ENCODE assay signal across 18 cellular contexts in the genomic region with DNA sequence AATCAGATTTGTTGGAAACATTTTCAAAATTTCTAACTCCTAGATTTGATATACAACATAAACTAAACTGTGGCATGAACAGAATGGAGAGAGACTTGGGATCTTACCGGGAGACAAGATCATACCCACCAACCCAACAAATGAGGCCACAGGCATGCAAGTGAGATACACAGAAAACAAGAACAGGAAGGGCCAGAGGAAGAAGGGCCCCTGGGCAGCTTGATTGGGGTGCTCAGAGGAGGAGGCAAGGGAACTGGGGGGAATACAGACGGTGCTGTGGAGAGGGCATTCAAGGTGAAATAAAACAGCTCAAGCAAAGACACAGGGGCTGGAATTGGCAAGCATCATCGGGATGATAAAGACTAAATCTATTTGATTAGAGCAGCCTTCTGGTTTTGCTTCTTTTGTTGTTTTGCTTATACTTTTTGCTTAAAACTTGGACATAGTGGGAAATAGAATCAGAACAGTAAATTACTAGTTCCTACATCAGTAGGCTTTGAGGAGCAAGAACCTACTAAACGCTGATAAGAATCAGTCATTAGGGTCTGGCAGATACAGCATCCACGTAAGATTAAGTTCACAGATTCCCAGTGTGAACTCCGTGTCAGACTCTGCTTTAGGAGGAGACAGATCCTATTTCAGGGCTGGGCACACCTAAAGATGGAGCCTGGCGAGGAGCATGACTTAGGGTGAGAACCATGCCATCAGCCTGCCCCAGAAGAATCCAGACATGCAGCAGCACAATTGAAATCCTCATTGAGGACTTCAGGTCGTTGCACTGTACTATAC. TPM values are rescaled to one million over a fixed set of nuclear protein-coding genes. Genes with fewer than 3 reads are reported as not detected.
DNase-seq lines count a peak whose midpoint lies in the region; FAIRE-seq and TF ChIP-seq lines count a peak whose summit lies in the region.
"Had no signal": no experiment of that assay in that cellular context is flagged by ENCODE, and none has a peak within 500 bp of the region (broad histone marks: within the 10 kb centered on the region; RNA-seq: fewer than 3 reads in every experiment).

No MANE protein-coding gene starts in this region.

- no peak for DNase-seq in CD14-positive monocyte (ENCODE audit: low spot score)
- no peak for DNase-seq in Karpas-422
- no peak for DNase-seq in astrocyte (ENCODE audit: low read depth)
- DNase-seq in coronary artery (ENCODE audit: low spot score): no peak
- no peak for DNase-seq in stimulated activated CD4-positive, alpha-beta T cell treated with anti-CD3 and anti-CD28 coated beads, Interleukin-15, amount 100 ng/mL, for 24 hours
- DNase-seq in DMS79 treated with DMSO at 0.1 percent for 48 hours (lab: John Stamatoyannopoulos, UW): no peak
- DNase-seq: activated T-cell treated with anti-CD3 and anti-CD28 coated beads, Interleukin-2, amount 50 U/mL, for 48 hours; H9; left ventricle myocardium superior; NCI-H1048; NCI-H2081 treated with DMSO at 0.1 percent for 48 hours; NCI-H524 treated with DMSO at 0.1 percent for 48 hours; PC-3; trophoblast cell had no signal

- no peaks in the 10 kb centered on the region for H3K27me3 ChIP-seq in Karpas-422 (ENCODE audit: low read length)
- no peaks in the 10 kb centered on the region for H3K27me3 ChIP-seq in astrocyte (ENCODE audit: insufficient read depth, low read length)
- no peaks in the 10 kb centered on the region for H3K27me3 ChIP-seq in neutrophil

- H3K36me3 Mint-ChIP-seq in CD14-positive monocyte: no peaks in the 10 kb centered on the region
- H3K36me3 Mint-ChIP-seq in astrocyte (ENCODE audit: low read depth, unreplicated experiment): peaks cover 2% of the 10 kb centered on the region
- H3K36me3 Mint-ChIP-seq: stimulated activated effector memory CD8-positive, alpha-beta T cell treated with anti-CD3 and anti-CD28 coated beads, Interleukin-12 subunit alpha, Interleukin-12 subunit beta, amount 100 ng/mL, for 72 hours had no signal

- H3K4me1 ChIP-seq in Karpas-422 (ENCODE audit: low read length) (peaks cover 65% of the 10 kb centered on the region), astrocyte (ENCODE audit: insufficient read depth, low read length) (peaks cover 41% of the 10 kb centered on the region), neutrophil (ENCODE audit: control insufficient read depth in 1 of 2, insufficient read depth in 1 of 2, low read depth in 1 of 2, low read length in 1 of 2) (peaks cover 44 to 53% of the 10 kb centered on the region in 2 experiments)

- H3K79me2 ChIP-seq in Karpas-422 (ENCODE audit: low read length) (no peaks in the 10 kb centered on the region), astrocyte (ENCODE audit: insufficient read depth, low read length) (peaks cover 56% of the 10 kb centered on the region)

- H2AFZ ChIP-seq in Karpas-422 (ENCODE audit: low read length) (no peak overlapping the region), astrocyte (ENCODE audit: low read depth, low read length) (no peak overlapping the region)

- H3K4me3 ChIP-seq in Karpas-422 (ENCODE audit: low read length) (peak overlapping the region; percentile 55; the same call in 1 of the 2 replicates), astrocyte (ENCODE audit: insufficient read depth, low read depth, low read length) (no peak overlapping the region), neutrophil (ENCODE audit: low read depth in 1 of 2, low read length in 1 of 2) (peak overlapping the region in 1 of 2 experiments; percentile 11), coronary artery (no peak overlapping the region)
- H3K4me3 ChIP-seq: K562 had no signal

- H3K9me3 ChIP-seq in Karpas-422 (ENCODE audit: low read length): no peaks in the 10 kb centered on the region
- no peaks in the 10 kb centered on the region for H3K9me3 ChIP-seq in astrocyte (ENCODE audit: insufficient read depth, low read depth, low read length)
- no peaks in the 10 kb centered on the region for H3K9me3 ChIP-seq in neutrophil

- H3K27ac Mint-ChIP-seq in CD14-positive monocyte (peak overlapping the region; percentile 80 to 94 (median 89)), astrocyte (ENCODE audit: unreplicated experiment) (peak overlapping the region; percentile 74)
- H3K27ac Mint-ChIP-seq: stimulated activated effector memory CD8-positive, alpha-beta T cell treated with anti-CD3 and anti-CD28 coated beads, Interleukin-12 subunit alpha, Interleukin-12 subunit beta, amount 100 ng/mL, for 72 hours had no signal

- no peaks in the 10 kb centered on the region for H3K36me3 ChIP-seq in Karpas-422 (ENCODE audit: insufficient read depth, low read length)
- no peaks in the 10 kb centered on the region for H3K36me3 ChIP-seq in astrocyte (ENCODE audit: insufficient read depth, low read length)
- no peaks in the 10 kb centered on the region for H3K36me3 ChIP-seq in neutrophil

- H4K20me1 ChIP-seq in Karpas-422 (ENCODE audit: insufficient read depth, low read depth, low read length) (no peaks in the 10 kb centered on the region), astrocyte (ENCODE audit: insufficient read depth, low read length) (no peaks in the 10 kb centered on the region)

- peaks cover 0 to 3% (median 0%) of the 10 kb centered on the region in 7 donors for H3K9me3 Mint-ChIP-seq in CD14-positive monocyte
- no peaks in the 10 kb centered on the region for H3K9me3 Mint-ChIP-seq in astrocyte (ENCODE audit: unreplicated experiment)
- H3K9me3 Mint-ChIP-seq: central memory CD8-positive, alpha-beta T cell; H9; stimulated activated effector memory CD8-positive, alpha-beta T cell treated with anti-CD3 and anti-CD28 coated beads, Interleukin-12 subunit alpha, Interleukin-12 subunit beta, amount 100 ng/mL, for 72 hours had no signal

- peak overlapping the region in 1 of 2 donors; percentile 75 for H3K4me3 Mint-ChIP-seq in CD14-positive monocyte
- H3K4me3 Mint-ChIP-seq in astrocyte (ENCODE audit: unreplicated experiment): peak overlapping the region; percentile 0
- H3K4me3 Mint-ChIP-seq: central memory CD8-positive, alpha-beta T cell; H9; stimulated activated effector memory CD8-positive, alpha-beta T cell treated with anti-CD3 and anti-CD28 coated beads, Interleukin-12 subunit alpha, Interleukin-12 subunit beta, amount 100 ng/mL, for 72 hours had no signal

- no peak for FAIRE-seq in astrocyte (lab: Jason Lieb, UNC)
- FAIRE-seq: K562 had no signal

- H3K27me3 Mint-ChIP-seq in CD14-positive monocyte (ENCODE audit: low read depth in 3 of 3): peaks cover 0 to 3% (median 1%) of the 10 kb centered on the region in 3 donors
- no peaks in the 10 kb centered on the region for H3K27me3 Mint-ChIP-seq in astrocyte (ENCODE audit: low read depth, unreplicated experiment)

- peak overlapping the region; percentile 74 for H3K4me2 ChIP-seq in Karpas-422 (ENCODE audit: low read depth, low read length, poor library complexity, severe bottlenecking)
- H3K4me2 ChIP-seq in astrocyte (ENCODE audit: low read length): peak overlapping the region; percentile 63

- H3K4me1 Mint-ChIP-seq in CD14-positive monocyte (peaks cover 42% of the 10 kb centered on the region), astrocyte (ENCODE audit: low read depth, unreplicated experiment) (peaks cover 55% of the 10 kb centered on the region)
- H3K4me1 Mint-ChIP-seq: central memory CD8-positive, alpha-beta T cell had no signal

- H3K9ac ChIP-seq in Karpas-422 (ENCODE audit: low read length): peak overlapping the region; percentile 66
- peak overlapping the region; percentile 21 for H3K9ac ChIP-seq in astrocyte (ENCODE audit: low read length)

- intact Hi-C loops in CD14-positive monocyte (cut with micrococcal nuclease): no loop called here

- peak overlapping the region; percentile 96 for H3K27ac ChIP-seq in Karpas-422 (ENCODE audit: low read length)
- H3K27ac ChIP-seq in astrocyte (ENCODE audit: low read depth, low read length): peak overlapping the region; percentile 50
- H3K27ac ChIP-seq in neutrophil: peak overlapping the region; percentile 73
- no peak overlapping the region for H3K27ac ChIP-seq in coronary artery

- H3K9me2 ChIP-seq in Karpas-422 (replicated peaks; ENCODE audit: insufficient read depth, low read length): no peaks in the 10 kb centered on the region

- no peak for TF ChIP-seq CTCF in CD14-positive monocyte (IDR thresholded peaks at IDR 0.05)
- no peak for TF ChIP-seq CTCF in astrocyte (IDR thresholded peaks at IDR 0.05; ENCODE audit: insufficient read depth, low read depth, low read length)
- no peak for TF ChIP-seq CTCF in neutrophil (IDR thresholded peaks at IDR 0.05)
- TF ChIP-seq CTCF in coronary artery (IDR thresholded peaks at IDR 0.05): no peak

RNA-seq across cellular contexts. Expression of a gene that starts 3.5 kb away (rescaled TPM):
- polyA plus RNA-seq in CD14-positive monocyte: under 1 TPM; 0.11 to 0.33 TPM
- 1.7 and 3.6 TPM in 2 replicates for total RNA-seq in Karpas-422 (2014; rRNA removed; shearing (Covaris generic); ENCODE audit: low replicate concordance)
- total RNA-seq in astrocyte: 1.2 and 1.3 TPM in 2 replicates

RNA-seq across cellular contexts. Expression of a gene that starts 37.1 kb away (rescaled TPM):
- polyA plus RNA-seq in CD14-positive monocyte: 1 to 10 TPM; 1.4 to 3.1 TPM
- total RNA-seq in Karpas-422 (2014; rRNA removed; shearing (Covaris generic); ENCODE audit: low replicate concordance): 7.2 and 8.8 TPM in 2 replicates
- total RNA-seq in astrocyte: 33.5 and 38.8 TPM in 2 replicates

Comparison
In these comparisons a context has a peak if more than half of its experiments do, and no peak if none do; other contexts are left out.
1. H3K27ac ChIP-seq: peak in Karpas-422 (single experiment), astrocyte (single experiment) and neutrophil (single experiment); none in coronary artery (0 of 2).